Comparison of ENCODE assay signal across 1 cellular context in genomic region chr6:43741829-43742228, GRCh38.
TF ChIP-seq lines count a peak whose summit lies in the region.

No MANE protein-coding gene starts in this region.

TF ChIP-seq in endothelial cell of umbilical vein, 7 proteins besides CTCF, POLR2A, EP300 and RAD21 (continued from another document):
- TF ChIP-seq POLR2AphosphoS5 (IDR thresholded peaks at IDR 0.05; ENCODE audit: insufficient read depth, low read depth, low read length) (no peak), MAX (IDR thresholded peaks at IDR 0.05; ENCODE audit: insufficient read depth, insufficient read length) (no peak), FOS (IDR thresholded peaks at IDR 0.05; ENCODE audit: borderline replicate concordance, insufficient read depth, low read length) (no peak), GATA2 (IDR thresholded peaks at IDR 0.05; ENCODE audit: insufficient read depth, insufficient read length, low read depth, low read length) (no peak), MYC (IDR thresholded peaks at IDR 0.05; ENCODE audit: low read depth, low read length) (no peak), EZH2 (IDR thresholded peaks at IDR 0.05; ENCODE audit: borderline replicate concordance, low read depth, low read length, severe bottlenecking) (no peak)
